8 cellular contexts compared by ENCODE assay signal in genomic region chr16:12067714-12068401, GRCh38.
A peak's percentile ranks its signal among the peaks of the same experiment; 100 is the strongest.
DNase-seq lines count a peak whose midpoint lies in the region; ATAC-seq, FAIRE-seq and TF ChIP-seq lines count a peak whose summit lies in the region.

No MANE protein-coding gene starts in this region.

- no peak for TF ChIP-seq EP300 in suprapubic skin (IDR thresholded peaks at IDR 0.05)

- peaks cover 0 to 6% (median 0%) of the 10 kb centered on the region in 7 donors for H3K9me3 Mint-ChIP-seq in CD4-positive, CD25-positive, alpha-beta regulatory T cell
- no peaks in the 10 kb centered on the region for H3K9me3 Mint-ChIP-seq in activated CD4-positive, alpha-beta T cell treated with anti-CD3 and anti-CD28 coated beads, Interleukin-2, amount 10 ng/mL, durations not matched to agents 24 days and 14 days
- H3K9me3 Mint-ChIP-seq in mesothelial cell of epicardium, result no peaks in the 10 kb centered on the region

- H3K4me3 ChIP-seq in CD4-positive, CD25-positive, alpha-beta regulatory T cell (ENCODE audit: low read depth, low read length), result no peak overlapping the region
- no peak overlapping the region for H3K4me3 ChIP-seq in HCT116 (replicated peaks in 1 of 2; ENCODE audit: low read depth in 1 of 2, low read length in 2 of 2)
- no peak overlapping the region for H3K4me3 ChIP-seq in endothelial cell of umbilical vein (replicated peaks in 1 of 3; ENCODE audit: insufficient read depth in 1 of 3, low read depth in 1 of 3, low read length in 3 of 3)
- H3K4me3 ChIP-seq in suprapubic skin, result no peak overlapping the region

- DNase-seq in CD4-positive, CD25-positive, alpha-beta regulatory T cell, result peak; percentile 22 to 80 (median 66)
- peak; percentile 65 for DNase-seq in HCT116 (ENCODE audit: low read depth, low spot score)
- peak; percentile 60 to 85 for DNase-seq in NCI-H524 (lab: John Stamatoyannopoulos, UW)
- peak; percentile 89 for DNase-seq in activated CD4-positive, alpha-beta T cell treated with anti-CD3 and anti-CD28 coated beads, Interleukin-2, amount 10 ng/mL, durations not matched to agents 24 days and 14 days
- peak; percentile 80 for DNase-seq in endothelial cell of umbilical vein (ENCODE audit: low read depth, low spot score)
- peak in 1 of 2 experiments; percentile 58 for DNase-seq in mesothelial cell of epicardium (ENCODE audit: low spot score in 2 of 2, unreplicated experiment in 2 of 2)
- DNase-seq in suprapubic skin (ENCODE audit: low spot score in 2 of 2), result no peak

- peaks cover 5% of the 10 kb centered on the region for H3K4me1 ChIP-seq in CD4-positive, CD25-positive, alpha-beta regulatory T cell (ENCODE audit: control insufficient read depth, insufficient read depth, low read length, poor library complexity, severe bottlenecking)
- peaks cover 2 to 3% of the 10 kb centered on the region in 2 experiments; a peak in 3 of 4 replicates for H3K4me1 ChIP-seq in HCT116 (ENCODE audit: control insufficient read depth in 1 of 2, insufficient read depth in 2 of 2, low read length in 2 of 2)
- peaks cover under 1% of the 10 kb centered on the region for H3K4me1 ChIP-seq in endothelial cell of umbilical vein (ENCODE audit: control insufficient read depth, extremely low read depth, insufficient read depth, low read length)
- H3K4me1 ChIP-seq in suprapubic skin, result peaks cover 10% of the 10 kb centered on the region

- no peaks in the 10 kb centered on the region for H3K79me2 ChIP-seq in HCT116 (ENCODE audit: insufficient read depth, low read length)
- no peaks in the 10 kb centered on the region for H3K79me2 ChIP-seq in endothelial cell of umbilical vein (ENCODE audit: control insufficient read depth, insufficient read depth, low read length)

- CTCF ChIA-PET in HCT116 (lab: Charles Lee) (interaction anchor here (0.6 to 1.9 kb wide), 25 partner anchors 8 to 1097 kb away, joined by 3 to 34 read pairs (median 5); partner anchors contain the start of gene SNX29), endothelial cell of umbilical vein (lab: Charles Lee) (interaction anchor here (0.6 to 2.8 kb wide), 102 partner anchors 8 to 1324 kb away, joined by 3 to 124 read pairs (median 5); partner anchors contain the start of genes GSPT1, NUBP1, RSL1D1 and SNX29)

- POLR2A ChIA-PET in HCT116 (lab: Charles Lee), result no interaction called here
- POLR2A ChIA-PET in endothelial cell of umbilical vein (lab: Charles Lee), result interaction anchor here (0.5 kb wide), 1 partner anchor 165 kb away, joined by 6 read pairs; no protein-coding TSS in a partner anchor

- H2AFZ ChIP-seq in HCT116 (ENCODE audit: low read depth, low read length, poor library complexity, severe bottlenecking) (no peak overlapping the region), endothelial cell of umbilical vein (ENCODE audit: low read depth, low read length) (no peak overlapping the region)

- no peaks in the 10 kb centered on the region for H3K27me3 Mint-ChIP-seq in CD4-positive, CD25-positive, alpha-beta regulatory T cell
- H3K27me3 Mint-ChIP-seq in activated CD4-positive, alpha-beta T cell treated with anti-CD3 and anti-CD28 coated beads, Interleukin-2, amount 10 ng/mL, durations not matched to agents 24 days and 14 days, result no peaks in the 10 kb centered on the region
- H3K27me3 Mint-ChIP-seq in mesothelial cell of epicardium (ENCODE audit: low read depth), result no peaks in the 10 kb centered on the region

- TF ChIP-seq CTCF in HCT116 (IDR thresholded peaks at IDR 0.05 in 2 of 3, conservative IDR thresholded peaks at IDR 0.05 in 1 of 3; ENCODE audit: borderline replicate concordance in 1 of 3, insufficient read depth in 1 of 3, low read depth in 2 of 3, low read length in 2 of 3), result peak; percentile 90 to 92 (median 91)
- peak; percentile 82 to 84 for TF ChIP-seq CTCF in endothelial cell of umbilical vein (IDR thresholded peaks at IDR 0.05; ENCODE audit: extremely low read depth in 1 of 2, insufficient read depth in 1 of 2, low read depth in 1 of 2, low read length in 2 of 2)
- TF ChIP-seq CTCF in mesothelial cell of epicardium (IDR thresholded peaks at IDR 0.05; ENCODE audit: unreplicated experiment), result peak; percentile 90
- peak; percentile 81 to 93 for TF ChIP-seq CTCF in suprapubic skin (IDR thresholded peaks at IDR 0.05)

- no peak overlapping the region for H3K4me2 ChIP-seq in HCT116 (ENCODE audit: low read length)
- no peak overlapping the region for H3K4me2 ChIP-seq in endothelial cell of umbilical vein (ENCODE audit: insufficient read depth, low read length)

- no peak for TF ChIP-seq POLR2A in HCT116 (IDR thresholded peaks at IDR 0.05; ENCODE audit: borderline replicate concordance, extremely low read depth, insufficient read depth, insufficient read length)
- no peak for TF ChIP-seq POLR2A in endothelial cell of umbilical vein (IDR thresholded peaks at IDR 0.05; ENCODE audit: low read depth, low read length)
- TF ChIP-seq POLR2A in suprapubic skin (IDR thresholded peaks at IDR 0.05), result no peak

- peak; percentile 95 for TF ChIP-seq RAD21 in HCT116 (IDR thresholded peaks at IDR 0.05; ENCODE audit: low read depth)

- H4K20me1 ChIP-seq in HCT116 (ENCODE audit: insufficient read depth) (no peaks in the 10 kb centered on the region), endothelial cell of umbilical vein (replicated peaks; ENCODE audit: control insufficient read depth, extremely low read depth, insufficient read depth, low read length) (no peaks in the 10 kb centered on the region)

- no peaks in the 10 kb centered on the region for H3K27me3 ChIP-seq in CD4-positive, CD25-positive, alpha-beta regulatory T cell (ENCODE audit: control insufficient read depth, insufficient read depth, low read length)
- H3K27me3 ChIP-seq in HCT116 (ENCODE audit: insufficient read depth, low read length), result no peaks in the 10 kb centered on the region
- no peaks in the 10 kb centered on the region for H3K27me3 ChIP-seq in endothelial cell of umbilical vein (ENCODE audit: control insufficient read depth in 2 of 2, insufficient read depth in 2 of 2, low read length in 2 of 2)
- no peaks in the 10 kb centered on the region for H3K27me3 ChIP-seq in suprapubic skin

- H3K9me1 ChIP-seq in endothelial cell of umbilical vein (replicated peaks; ENCODE audit: control insufficient read depth, extremely low read depth, insufficient read depth, low read length), result no peaks in the 10 kb centered on the region

- peak; percentile 57 to 69 for ATAC-seq in CD4-positive, CD25-positive, alpha-beta regulatory T cell (ENCODE audit: low read depth in 2 of 2)
- ATAC-seq in HCT116 (peak; percentile 89), GM18868 (IDR thresholded peaks at IDR 0.05; ENCODE audit: unreplicated experiment) (no peak)

- dilution Hi-C loops in endothelial cell of umbilical vein (cut with MboI; ENCODE audit: extremely low pct_ligation_motif_present, low sequenced_read_pairs), result no loop called here

- intact Hi-C loops in HCT116 (cut with micrococcal nuclease) (loop anchor here (1.0 to 10.0 kb wide), 4 partner anchors 96 to 671 kb away; no protein-coding TSS in a partner anchor), endothelial cell of umbilical vein (cut with micrococcal nuclease) (loop anchor here (1.0 to 5.0 kb wide), 8 partner anchors 91 to 671 kb away; partner anchors contain the start of genes GSPT1 and RSL1D1)
- intact Hi-C loops in activated CD4-positive, alpha-beta T cell treated with anti-CD3 and anti-CD28 coated beads, Interleukin-2, amount 10 ng/mL, durations not matched to agents 24 days and 14 days (cut with micrococcal nuclease), result loop anchor here (1.0 to 10.0 kb wide), 4 partner anchors 93 to 213 kb away; partner anchors contain the start of genes GSPT1, RSL1D1 and SNX29

- H3K36me3 ChIP-seq in CD4-positive, CD25-positive, alpha-beta regulatory T cell (ENCODE audit: control insufficient read depth, insufficient read depth, low read length), result peaks cover 6% of the 10 kb centered on the region
- H3K36me3 ChIP-seq in HCT116 (ENCODE audit: control insufficient read depth in 1 of 2, insufficient read depth in 2 of 2, low read length in 2 of 2) (no peaks in the 10 kb centered on the region), endothelial cell of umbilical vein (ENCODE audit: control insufficient read depth in 2 of 2, extremely low read depth in 1 of 2, insufficient read depth in 2 of 2, low read length in 2 of 2) (no peaks in the 10 kb centered on the region), suprapubic skin (peaks cover 10% of the 10 kb centered on the region)

- RAD21 ChIA-PET in HCT116 (lab: Charles Lee; ENCODE audit: low non-redundant PET in 1 of 2, low total read pairs in 2 of 2, uncharacterized antibody in 2 of 2, unreplicated experiment in 2 of 2), result interaction anchor here (0.7 to 1.2 kb wide), 6 partner anchors 90 to 671 kb away, joined by 3 to 11 read pairs (median 3); no protein-coding TSS in a partner anchor

- peaks cover 0 to 7% (median 6%) of the 10 kb centered on the region in 4 donors for H3K4me1 Mint-ChIP-seq in CD4-positive, CD25-positive, alpha-beta regulatory T cell
- H3K4me1 Mint-ChIP-seq in activated CD4-positive, alpha-beta T cell treated with anti-CD3 and anti-CD28 coated beads, Interleukin-2, amount 10 ng/mL, durations not matched to agents 24 days and 14 days, result peaks cover 2% of the 10 kb centered on the region
- H3K4me1 Mint-ChIP-seq in mesothelial cell of epicardium, result no peaks in the 10 kb centered on the region

- FAIRE-seq in endothelial cell of umbilical vein (lab: Jason Lieb, UNC), result peak; percentile 95

- no TSS peak for BruUV-seq in HCT116 (replicated peaks; lab: Mats Ljungman, UMichigan)
- no TSS peak for BruUV-seq in endothelial cell of umbilical vein (replicated peaks; lab: Mats Ljungman, UMichigan)

- no peaks in the 10 kb centered on the region for H3K36me3 Mint-ChIP-seq in CD4-positive, CD25-positive, alpha-beta regulatory T cell
- peaks cover 4% of the 10 kb centered on the region for H3K36me3 Mint-ChIP-seq in activated CD4-positive, alpha-beta T cell treated with anti-CD3 and anti-CD28 coated beads, Interleukin-2, amount 10 ng/mL, durations not matched to agents 24 days and 14 days (ENCODE audit: low read depth)
- peaks cover 4% of the 10 kb centered on the region for H3K36me3 Mint-ChIP-seq in mesothelial cell of epicardium

- H3K27ac Mint-ChIP-seq in CD4-positive, CD25-positive, alpha-beta regulatory T cell, result peak overlapping the region in 1 of 3 donors; percentile 12
- H3K27ac Mint-ChIP-seq in activated CD4-positive, alpha-beta T cell treated with anti-CD3 and anti-CD28 coated beads, Interleukin-2, amount 10 ng/mL, durations not matched to agents 24 days and 14 days, result no peak overlapping the region
- no peak overlapping the region for H3K27ac Mint-ChIP-seq in mesothelial cell of epicardium

- 46% methylated on average over 9 of the region's 9 CpGs for WGBS in suprapubic skin

- no peaks in the 10 kb centered on the region for H3K9me2 ChIP-seq in HCT116 (ENCODE audit: insufficient read depth)

- H3K4me3 Mint-ChIP-seq in CD4-positive, CD25-positive, alpha-beta regulatory T cell, result no peak overlapping the region
- no peak overlapping the region for H3K4me3 Mint-ChIP-seq in activated CD4-positive, alpha-beta T cell treated with anti-CD3 and anti-CD28 coated beads, Interleukin-2, amount 10 ng/mL, durations not matched to agents 24 days and 14 days
- H3K4me3 Mint-ChIP-seq in mesothelial cell of epicardium, result no peak overlapping the region

- no peaks in the 10 kb centered on the region for H3K9me3 ChIP-seq in CD4-positive, CD25-positive, alpha-beta regulatory T cell (ENCODE audit: control insufficient read depth in 2 of 2, low read length in 2 of 2)
- H3K9me3 ChIP-seq in HCT116 (ENCODE audit: control insufficient read depth in 1 of 2, insufficient read depth in 1 of 2, low read depth in 1 of 2, low read length in 2 of 2) (no peaks in the 10 kb centered on the region), endothelial cell of umbilical vein (replicated peaks; ENCODE audit: control insufficient read depth, insufficient read depth, low read length) (no peaks in the 10 kb centered on the region), suprapubic skin (no peaks in the 10 kb centered on the region)

- no peak overlapping the region for H3K9ac ChIP-seq in HCT116 (ENCODE audit: low read length)
- H3K9ac ChIP-seq in endothelial cell of umbilical vein (replicated peaks; ENCODE audit: extremely low read depth, insufficient read depth, low read length), result no peak overlapping the region

- no peak overlapping the region for H3K27ac ChIP-seq in CD4-positive, CD25-positive, alpha-beta regulatory T cell (ENCODE audit: insufficient read depth, low read length, poor library complexity, severe bottlenecking)
- H3K27ac ChIP-seq in HCT116 (ENCODE audit: low read depth, low read length) (no peak overlapping the region), endothelial cell of umbilical vein (ENCODE audit: insufficient read depth, low read depth, low read length) (no peak overlapping the region), suprapubic skin (no peak overlapping the region)

Comparison
In these comparisons a context has a peak if more than half of its experiments do, and no peak if none do; other contexts are left out.
1. DNase-seq: peak in CD4-positive, CD25-positive, alpha-beta regulatory T cell (3 of 3), HCT116 (single experiment), NCI-H524 (2 of 2), activated CD4-positive, alpha-beta T cell treated with anti-CD3 and anti-CD28 coated beads, Interleukin-2, amount 10 ng/mL, durations not matched to agents 24 days and 14 days (single experiment) and endothelial cell of umbilical vein (single experiment); none in suprapubic skin (0 of 2).
2. Peak in every context shown above with its lines, with median percentiles within 50 percentile points of each other: CTCF ChIP-seq.